In the genomic region with DNA sequence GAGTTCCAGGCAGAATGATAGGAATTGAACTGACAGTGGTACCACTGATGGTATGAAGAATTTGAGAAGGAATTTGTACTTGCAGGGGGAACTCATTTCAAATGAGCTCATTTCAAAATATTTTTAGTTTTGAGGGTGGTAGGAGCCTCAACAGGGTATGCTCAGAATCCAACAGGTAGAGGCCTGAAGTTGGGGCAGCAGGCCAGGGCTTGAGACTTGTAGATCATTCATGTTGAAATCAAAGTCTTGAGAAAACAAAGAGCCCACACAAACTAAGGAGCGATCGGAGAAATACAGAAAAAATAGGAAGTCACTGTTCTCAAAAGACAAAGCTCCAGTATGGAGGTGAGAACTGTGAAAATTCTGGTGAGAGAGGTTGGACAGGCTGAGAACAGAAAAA, we compare ENCODE assay signal across 9 cellular contexts. TPM values are rescaled to one million over a fixed set of nuclear protein-coding genes. Genes with fewer than 3 reads are reported as not detected.
A peak's percentile ranks its signal among the peaks of the same experiment; 100 is the strongest.
DNase-seq lines count a peak whose midpoint lies in the region; ATAC-seq, FAIRE-seq and TF ChIP-seq lines count a peak whose summit lies in the region.
"Had no signal": no experiment of that assay in that cellular context is flagged by ENCODE, and none has a peak within 500 bp of the region (broad histone marks: within the 10 kb centered on the region; RNA-seq: fewer than 3 reads in every experiment).

No MANE protein-coding gene starts in this region.

- 16 to 58% (median 42%) methylated on average over 2 of the region's 2 CpGs for WGBS in small intestine, 3 donors

- no peaks in the 10 kb centered on the region for H4K20me1 ChIP-seq in osteoblast (ENCODE audit: insufficient read depth, low read length)

- in situ Hi-C loops in G401 (cut with HindIII; ENCODE audit: low sequenced_read_pairs): no loop called here

- H2AFZ ChIP-seq in osteoblast (ENCODE audit: low read length): peak overlapping the region; percentile 73

- peaks cover 8% of the 10 kb centered on the region for H3K79me2 ChIP-seq in osteoblast (ENCODE audit: insufficient read depth, low read length)

- H3K27ac ChIP-seq in duodenal mucosa (ENCODE audit: low read depth, low read length) (no peak overlapping the region), osteoblast (ENCODE audit: low read depth, low read length) (no peak overlapping the region), small intestine (ENCODE audit: low read depth in 1 of 2, low read length in 1 of 2) (peak overlapping the region in 1 of 2 donors; percentile 4)

- H3K9ac ChIP-seq in duodenal mucosa (ENCODE audit: low read depth in 1 of 2, low read length in 2 of 2): no peak overlapping the region

- TF ChIP-seq CTCF in NB4 (IDR thresholded peaks at IDR 0.05; ENCODE audit: low read depth, low read length) (no peak), osteoblast (IDR thresholded peaks at IDR 0.05; ENCODE audit: extremely low read depth, low read depth, low read length) (no peak)

- H3K9me3 ChIP-seq in duodenal mucosa (ENCODE audit: control insufficient read depth in 1 of 2, low read length in 2 of 2): no peaks in the 10 kb centered on the region
- H3K9me3 ChIP-seq in osteoblast (ENCODE audit: low read depth, low read length): no peaks in the 10 kb centered on the region
- no peaks in the 10 kb centered on the region for H3K9me3 ChIP-seq in small intestine (ENCODE audit: control insufficient read depth, low read depth)

- peak overlapping the region; percentile 66 for H3K4me2 ChIP-seq in osteoblast (ENCODE audit: insufficient read depth, low read length)

- H3K4me1 ChIP-seq in duodenal mucosa (ENCODE audit: control insufficient read depth in 1 of 2, insufficient read depth in 2 of 2, low read length in 2 of 2): peaks cover 6 to 10% of the 10 kb centered on the region in 2 donors
- H3K4me1 ChIP-seq in osteoblast (ENCODE audit: insufficient read depth, low read length): no peaks in the 10 kb centered on the region
- H3K4me1 ChIP-seq in small intestine (ENCODE audit: control insufficient read depth in 2 of 2, insufficient read depth in 1 of 2, low read depth in 1 of 2, low read length in 1 of 2): no peaks in the 10 kb centered on the region

- peak; percentile 5 for DNase-seq in G401 (ENCODE audit: low spot score)
- no peak for DNase-seq in NB4 (ENCODE audit: low read depth)
- no peak for DNase-seq in osteoblast (ENCODE audit: insufficient read length, low spot score, missing footprints)
- no peak for DNase-seq in small intestine
- no peak for DNase-seq in occipital lobe (lab: John Stamatoyannopoulos, UW)
- no peak for DNase-seq in 8988T
- DNase-seq: NCI-H1417 had no signal

- no peak for ATAC-seq in HG02981 (IDR thresholded peaks at IDR 0.05; ENCODE audit: unreplicated experiment)

- no peak for TF ChIP-seq POLR2A in NB4 (IDR thresholded peaks at IDR 0.05; ENCODE audit: extremely low read depth, insufficient read length)

- H3K27me3 ChIP-seq in duodenal mucosa (ENCODE audit: control insufficient read depth in 1 of 2, insufficient read depth in 2 of 2, low read length in 2 of 2): no peaks in the 10 kb centered on the region
- no peaks in the 10 kb centered on the region for H3K27me3 ChIP-seq in osteoblast (ENCODE audit: insufficient read depth, low read length)
- H3K27me3 ChIP-seq in small intestine (ENCODE audit: control insufficient read depth in 2 of 2, insufficient read depth in 2 of 2, low read length in 2 of 2): no peaks in the 10 kb centered on the region

- FAIRE-seq in small intestine (lab: Jason Lieb, UNC): no peak

- H3K4me3 ChIP-seq in NB4 (ENCODE audit: low read depth, low read length) (peak overlapping the region; percentile 76), duodenal mucosa (ENCODE audit: low read depth in 1 of 2, low read length in 2 of 2) (peak overlapping the region; percentile 76 to 86), osteoblast (ENCODE audit: insufficient read depth, low read length) (peak overlapping the region; percentile 81), small intestine (ENCODE audit: low read depth in 1 of 2, low read length in 2 of 2) (no peak overlapping the region)

- H3K36me3 ChIP-seq in duodenal mucosa (ENCODE audit: control insufficient read depth in 1 of 2, insufficient read depth in 2 of 2, low read length in 2 of 2): no peaks in the 10 kb centered on the region
- no peaks in the 10 kb centered on the region for H3K36me3 ChIP-seq in osteoblast (ENCODE audit: insufficient read depth, low read length)
- H3K36me3 ChIP-seq in small intestine (ENCODE audit: control insufficient read depth in 2 of 2, insufficient read depth in 2 of 2, low read length in 2 of 2): no peaks in the 10 kb centered on the region

RNA-seq across cellular contexts. Expression of gene SLC9A6, which starts 1.0 kb away (rescaled TPM):
- total RNA-seq in G401 (2014; rRNA removed; shearing (Covaris generic)): 5.5 and 6.4 TPM in 2 replicates
- total RNA-seq in osteoblast (19.4 and 21.0 TPM in 2 replicates), occipital lobe (140 TPM)
- 10 to 100 TPM in 1 of 3 donors, 1 to 10 TPM in 2; 7.0 to 10.0 (median 8.3) TPM for polyA plus RNA-seq in small intestine

RNA-seq across cellular contexts. Expression of gene MMGT1, which starts 10.4 kb away (rescaled TPM):
- 16.6 and 21.1 TPM in 2 replicates for total RNA-seq in G401 (2014; rRNA removed; shearing (Covaris generic))
- total RNA-seq in osteoblast: 25.0 and 26.5 TPM in 2 replicates
- 10 to 100 TPM in 1 of 3 donors, 1 to 10 TPM in 2; 2.9 to 14.9 (median 5.1) TPM for polyA plus RNA-seq in small intestine
- 16.7 TPM for total RNA-seq in occipital lobe

Comparison
In these comparisons a context has a peak if more than half of its experiments do, and no peak if none do; other contexts are left out.
1. H3K4me3 ChIP-seq: peak in NB4 (single experiment), duodenal mucosa (2 of 2) and osteoblast (single experiment); none in small intestine (0 of 2).